Comparison of ENCODE assay signal across 9 cellular contexts in genomic region chr4:10582059-10582686, GRCh38.
A peak's percentile ranks its signal among the peaks of the same experiment; 100 is the strongest.
DNase-seq lines count a peak whose midpoint lies in the region; ATAC-seq and TF ChIP-seq lines count a peak whose summit lies in the region.
"Had no signal": no experiment of that assay in that cellular context is flagged by ENCODE, and none has a peak within 500 bp of the region (broad histone marks: within the 10 kb centered on the region; RNA-seq: fewer than 3 reads in every experiment).

No MANE protein-coding gene starts in this region.

- H3K4me1 Mint-ChIP-seq in endothelial cell (ENCODE audit: unreplicated experiment): no peaks in the 10 kb centered on the region

- no peak overlapping the region for H3K4me3 ChIP-seq in HFF-Myc (replicated peaks; ENCODE audit: low read depth, low read length)

- ATAC-seq in GM18498 (IDR thresholded peaks at IDR 0.05; ENCODE audit: unreplicated experiment): no peak
- ATAC-seq: naive thymus-derived CD8-positive, alpha-beta T cell had no signal

- H3K9me3 Mint-ChIP-seq in endothelial cell (ENCODE audit: unreplicated experiment): no peaks in the 10 kb centered on the region
- H3K9me3 Mint-ChIP-seq: naive thymus-derived CD8-positive, alpha-beta T cell had no signal

- no peaks in the 10 kb centered on the region for H3K36me3 Mint-ChIP-seq in endothelial cell (ENCODE audit: low read depth, unreplicated experiment)
- H3K36me3 Mint-ChIP-seq: naive thymus-derived CD8-positive, alpha-beta T cell had no signal

- peak; percentile 84 for TF ChIP-seq CTCF in HFF-Myc (IDR thresholded peaks at IDR 0.05; ENCODE audit: low read depth, low read length, missing control alignments)
- peak; percentile 86 for TF ChIP-seq CTCF in endothelial cell (IDR thresholded peaks at IDR 0.05; ENCODE audit: unreplicated experiment)

- H3K27me3 Mint-ChIP-seq in endothelial cell (ENCODE audit: unreplicated experiment): peaks cover 1% of the 10 kb centered on the region

- DNase-seq in D341Med (ENCODE audit: low spot score) (peak; percentile 46), HFF-Myc (ENCODE audit: extremely low read depth, low read depth) (peak; percentile 21), OCI-M1 (lab: John Stamatoyannopoulos, UW) (peak; percentile 62), endothelial cell (ENCODE audit: low spot score) (peak; percentile 51), midbrain (lab: John Stamatoyannopoulos, UW) (peak; percentile 38), OCI-M2 (lab: John Stamatoyannopoulos, UW; ENCODE audit: unreplicated experiment) (no peak)
- no peak for DNase-seq in activated CD4-positive, CD25-positive, alpha-beta regulatory T cell treated with anti-CD3 and anti-CD28 coated beads, Interleukin-2, amount 50 U/mL, for 72 hours

- no peak overlapping the region for H3K4me3 Mint-ChIP-seq in endothelial cell (ENCODE audit: unreplicated experiment)
- H3K4me3 Mint-ChIP-seq: naive thymus-derived CD8-positive, alpha-beta T cell had no signal

- H3K27ac Mint-ChIP-seq in endothelial cell (ENCODE audit: unreplicated experiment): no peak overlapping the region
- H3K27ac Mint-ChIP-seq: naive thymus-derived CD8-positive, alpha-beta T cell had no signal

Comparison
In these comparisons a context has a peak if more than half of its experiments do, and no peak if none do; other contexts are left out.
1. DNase-seq: peak in D341Med (single experiment), HFF-Myc (single experiment), OCI-M1 (single experiment), endothelial cell (single experiment) and midbrain (single experiment); none in OCI-M2 (single experiment) and activated CD4-positive, CD25-positive, alpha-beta regulatory T cell treated with anti-CD3 and anti-CD28 coated beads, Interleukin-2, amount 50 U/mL, for 72 hours (single experiment).